ENCODE assay signal across 11 cellular contexts in the genomic region with DNA sequence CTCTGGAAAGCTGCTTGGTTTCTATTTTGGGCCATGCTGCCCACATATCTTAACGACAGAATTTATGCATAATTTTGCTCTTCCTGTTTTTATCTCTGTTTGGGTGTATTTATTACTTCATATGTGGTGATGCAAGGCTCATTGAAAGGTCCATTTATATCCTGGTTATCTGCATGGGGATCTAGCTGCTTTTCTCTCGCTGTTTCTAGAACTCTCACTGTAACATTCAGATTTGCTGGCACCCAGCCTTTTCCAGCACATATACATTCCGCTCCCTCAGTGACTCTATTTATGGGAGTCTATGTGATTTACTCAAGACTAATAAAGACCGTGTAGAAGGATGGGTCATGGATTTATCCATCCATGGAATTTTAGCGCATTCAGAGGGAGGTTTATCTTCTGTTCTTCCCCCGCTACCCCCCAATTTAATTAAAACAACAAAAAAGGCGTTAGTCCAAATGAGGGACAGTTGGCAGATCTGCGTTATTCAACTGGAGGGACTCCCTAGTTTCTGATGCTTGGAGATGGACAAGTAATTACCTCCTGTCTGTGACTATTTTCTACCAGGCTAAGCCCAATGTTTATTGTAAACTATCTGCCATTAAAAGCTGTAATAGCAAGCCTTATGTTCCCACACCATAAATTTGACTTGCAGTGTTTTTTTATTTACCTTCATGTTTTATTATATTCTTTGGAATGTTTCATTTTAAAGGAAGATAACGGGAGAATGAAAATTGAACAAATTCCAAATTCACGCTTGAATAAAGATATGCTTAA. TPM values are rescaled to one million over a fixed set of nuclear protein-coding genes. Genes with fewer than 3 reads are reported as not detected.
DNase-seq lines count a peak whose midpoint lies in the region; ATAC-seq and TF ChIP-seq lines count a peak whose summit lies in the region.
"Had no signal": no experiment of that assay in that cellular context is flagged by ENCODE, and none has a peak within 500 bp of the region (broad histone marks: within the 10 kb centered on the region; RNA-seq: fewer than 3 reads in every experiment).

No MANE protein-coding gene starts in this region.

- H3K4me1 ChIP-seq in A673 (ENCODE audit: insufficient read depth, low read length, poor library complexity, severe bottlenecking) (peaks cover 6% of the 10 kb centered on the region), hepatocyte (ENCODE audit: insufficient read depth) (peaks cover 7% of the 10 kb centered on the region)

- in situ Hi-C loops in KBM-7 (cut with MboI; ENCODE audit: low pct_unique_long_range_greater_than_20kb, low sequenced_read_pairs), result no loop called here

- WGBS in hepatocyte (ENCODE audit: low lambda C conversion rate, missing lambda C conversion rate), result 52% methylated on average over 10 of the region's 10 CpGs

- H3K36me3 ChIP-seq in A673 (ENCODE audit: insufficient read depth, low read length, poor library complexity, severe bottlenecking) (no peaks in the 10 kb centered on the region), hepatocyte (replicated peaks; ENCODE audit: insufficient read depth, low read depth) (no peaks in the 10 kb centered on the region)

- H3K4me2 ChIP-seq in hepatocyte, result peak overlapping the region; percentile 30

- no peak overlapping the region for H2AFZ ChIP-seq in hepatocyte

- POLR2A ChIA-PET in A673 (lab: Charles Lee; ENCODE audit: low non-redundant PET), result no interaction called here

- H3K9me3 ChIP-seq in A673 (ENCODE audit: low read depth, low read length, poor library complexity, severe bottlenecking), result no peaks in the 10 kb centered on the region
- H3K9me3 ChIP-seq in hepatocyte (ENCODE audit: low read depth), result no peaks in the 10 kb centered on the region

- ATAC-seq in HG03108 (IDR thresholded peaks at IDR 0.05; ENCODE audit: unreplicated experiment), result no peak
- ATAC-seq: activated CD8-positive, alpha-beta T cell treated with anti-CD3 and anti-CD28 coated beads, Interleukin-2, amount 10 ng/mL, durations not matched to agents 7 days and 5 days had no signal

- no peak overlapping the region for H3K4me3 ChIP-seq in A673 (ENCODE audit: low read depth, low read length, poor library complexity, severe bottlenecking)
- H3K4me3 ChIP-seq in hepatocyte, result no peak overlapping the region

- no peaks in the 10 kb centered on the region for H3K79me2 ChIP-seq in hepatocyte

- H4K20me1 ChIP-seq in hepatocyte (ENCODE audit: insufficient read depth, poor library complexity, severe bottlenecking), result no peaks in the 10 kb centered on the region

- H3K27me3 ChIP-seq in A673 (replicated peaks; ENCODE audit: insufficient read depth, low read depth, low read length, poor library complexity) (no peaks in the 10 kb centered on the region), hepatocyte (no peaks in the 10 kb centered on the region)

- peak; percentile 34 for DNase-seq in A673 (ENCODE audit: low spot score)
- DNase-seq in KBM-7, result peak; percentile 70
- DNase-seq in SKM-1 (lab: John Stamatoyannopoulos, UW; ENCODE audit: unreplicated experiment), result peak; percentile 62
- peak; percentile 20 for DNase-seq in hepatocyte (ENCODE audit: low spot score)
- no peak for DNase-seq in activated T-cell treated with anti-CD3 and anti-CD28 coated beads for 4 hours
- no peak for DNase-seq in stimulated activated CD4-positive, alpha-beta T cell treated with anti-CD3 and anti-CD28 coated beads, Interleukin-4, amount 100 ng/mL, for 24 hours
- DNase-seq in SHP77 treated with DMSO at 0.1 percent for 48 hours (lab: John Stamatoyannopoulos, UW), result no peak
- DNase-seq: activated CD8-positive, alpha-beta T cell treated with anti-CD3 and anti-CD28 coated beads, Interleukin-2, amount 10 ng/mL, durations not matched to agents 7 days and 5 days; NCI-H345; SW 1271 had no signal

- intact Hi-C loops in A673 (cut with micrococcal nuclease; ENCODE audit: unreplicated experiment), result no loop called here

- BruUV-seq in A673 (replicated peaks; lab: Mats Ljungman, UMichigan), result no TSS peak

- no peak for TF ChIP-seq CTCF in A673 (conservative IDR thresholded peaks at IDR 0.05; ENCODE audit: low read depth, low read length)
- TF ChIP-seq CTCF in hepatocyte (IDR thresholded peaks at IDR 0.05; ENCODE audit: poor library complexity), result no peak

- no peaks in the 10 kb centered on the region for H3K9me2 ChIP-seq in hepatocyte (replicated peaks; ENCODE audit: insufficient read depth)

- H3K27ac ChIP-seq in A673 (ENCODE audit: low read depth, low read length, poor library complexity, severe bottlenecking), result no peak overlapping the region
- H3K27ac ChIP-seq in hepatocyte, result no peak overlapping the region

- CTCF ChIA-PET in A673 (lab: Charles Lee), result no interaction called here

RNA-seq across cellular contexts. Expression of a gene that starts 19.8 kb away (rescaled TPM):
- total RNA-seq in A673 (2021) (not detected in 2 replicates), hepatocyte (not detected in 2 replicates)
- 0.81 TPM in 1 of 2 replicates, not detected in the other for polyA plus RNA-seq in hepatocyte
- total RNA-seq: activated CD8-positive, alpha-beta T cell treated with anti-CD3 and anti-CD28 coated beads, Interleukin-2, amount 10 ng/mL, durations not matched to agents 7 days and 5 days had no signal

Comparison
In these comparisons a context has a peak if more than half of its experiments do, and no peak if none do; other contexts are left out.
1. DNase-seq: peak in A673 (single experiment), KBM-7 (single experiment), SKM-1 (single experiment) and hepatocyte (single experiment); none in activated T-cell treated with anti-CD3 and anti-CD28 coated beads for 4 hours (single experiment), stimulated activated CD4-positive, alpha-beta T cell treated with anti-CD3 and anti-CD28 coated beads, Interleukin-4, amount 100 ng/mL, for 24 hours (single experiment) and SHP77 treated with DMSO at 0.1 percent for 48 hours (single experiment).